8 cellular contexts compared by ENCODE assay signal in genomic region chr3:11774296-11774877, GRCh38.
DNase-seq lines count a peak whose midpoint lies in the region; ATAC-seq and TF ChIP-seq lines count a peak whose summit lies in the region.

No MANE protein-coding gene starts in this region.

- POLR2A ChIA-PET in A673 (lab: Charles Lee; ENCODE audit: low non-redundant PET), result no interaction called here

- CTCF ChIA-PET in A673 (lab: Charles Lee), result no interaction called here

- no peak overlapping the region for H3K27ac ChIP-seq in A673 (ENCODE audit: low read depth, low read length, poor library complexity, severe bottlenecking)
- no peak overlapping the region for H3K27ac ChIP-seq in heart right ventricle
- no peak overlapping the region for H3K27ac ChIP-seq in smooth muscle cell (ENCODE audit: low read depth)

- H3K9me3 ChIP-seq in A673 (ENCODE audit: low read depth, low read length, poor library complexity, severe bottlenecking) (no peaks in the 10 kb centered on the region), heart right ventricle (no peaks in the 10 kb centered on the region), smooth muscle cell (replicated peaks; ENCODE audit: low read depth) (no peaks in the 10 kb centered on the region)

- TF ChIP-seq CTCF in A673 (conservative IDR thresholded peaks at IDR 0.05; ENCODE audit: low read depth, low read length) (peak; percentile 49), heart right ventricle (IDR thresholded peaks at IDR 0.05) (peak in 6 of 9 donors; percentile 26 to 55 (median 32)), smooth muscle cell (IDR thresholded peaks at IDR 0.05; ENCODE audit: borderline replicate concordance, insufficient read depth, poor library complexity, severe bottlenecking) (peak; percentile 36)

- no peak overlapping the region for H3K9ac ChIP-seq in smooth muscle cell (ENCODE audit: low read depth)

- intact Hi-C loops in A673 (cut with micrococcal nuclease; ENCODE audit: unreplicated experiment), result no loop called here
- intact Hi-C loops in heart right ventricle (cut with DNase I), result no loop called here

- H3K4me3 ChIP-seq in A673 (ENCODE audit: low read depth, low read length, poor library complexity, severe bottlenecking) (no peak overlapping the region), heart right ventricle (no peak overlapping the region), smooth muscle cell (no peak overlapping the region)

- no peaks in the 10 kb centered on the region for H3K79me2 ChIP-seq in smooth muscle cell (ENCODE audit: low read depth)

- DNase-seq in A673 (ENCODE audit: low spot score) (peak; percentile 35), HCEC 1CT (peak; percentile 63), SW480 (ENCODE audit: low spot score) (peak; percentile 66), heart right ventricle (no peak), smooth muscle cell (lab: John Stamatoyannopoulos, UW; ENCODE audit: unreplicated experiment) (no peak)
- DNase-seq in stimulated activated CD4-positive, alpha-beta T cell treated with anti-CD3 and anti-CD28 coated beads, Interleukin-4, amount 100 ng/mL, for 1 hour, result no peak

- H3K36me3 ChIP-seq in A673 (ENCODE audit: insufficient read depth, low read length, poor library complexity, severe bottlenecking) (no peaks in the 10 kb centered on the region), heart right ventricle (peaks cover 0 to 13% (median 0%) of the 10 kb centered on the region in 9 donors), smooth muscle cell (ENCODE audit: low read depth) (no peaks in the 10 kb centered on the region)

- H3K4me1 ChIP-seq in A673 (ENCODE audit: insufficient read depth, low read length, poor library complexity, severe bottlenecking) (no peaks in the 10 kb centered on the region), heart right ventricle (peaks cover 0 to 12% (median 8%) of the 10 kb centered on the region in 9 donors), smooth muscle cell (ENCODE audit: low read depth) (peaks cover 6% of the 10 kb centered on the region)

- no peaks in the 10 kb centered on the region for H3K27me3 ChIP-seq in A673 (replicated peaks; ENCODE audit: insufficient read depth, low read depth, low read length, poor library complexity)
- H3K27me3 ChIP-seq in heart right ventricle, result no peaks in the 10 kb centered on the region
- H3K27me3 ChIP-seq in smooth muscle cell (ENCODE audit: low read depth), result no peaks in the 10 kb centered on the region

- H2AFZ ChIP-seq in smooth muscle cell (ENCODE audit: low read depth), result no peak overlapping the region

- H3K4me2 ChIP-seq in smooth muscle cell, result no peak overlapping the region

- ATAC-seq in heart right ventricle, result peak in 4 of 8 donors; percentile 41 to 59 (median 50)
- no peak for ATAC-seq in HG03354 (IDR thresholded peaks at IDR 0.05; ENCODE audit: poor library complexity, severe bottlenecking, unreplicated experiment)
- no peak for ATAC-seq in HG02759 (IDR thresholded peaks at IDR 0.05; ENCODE audit: unreplicated experiment)

- no peaks in the 10 kb centered on the region for H4K20me1 ChIP-seq in smooth muscle cell (ENCODE audit: low read depth)

- H3F3A ChIP-seq in smooth muscle cell (ENCODE audit: low read depth), result no peaks in the 10 kb centered on the region

- 35 to 36% methylated on average over 2 of the region's 2 CpGs for WGBS in heart right ventricle, 2 donors
- 18% methylated on average over 2 of the region's 2 CpGs for WGBS in smooth muscle cell (ENCODE audit: low lambda C conversion rate)

- no TSS peak for BruUV-seq in A673 (replicated peaks; lab: Mats Ljungman, UMichigan)

Comparison
In these comparisons a context has a peak if more than half of its experiments do, and no peak if none do; other contexts are left out.
1. DNase-seq: peak in A673 (single experiment), HCEC 1CT (single experiment) and SW480 (single experiment); none in heart right ventricle (0 of 2), smooth muscle cell (single experiment) and stimulated activated CD4-positive, alpha-beta T cell treated with anti-CD3 and anti-CD28 coated beads, Interleukin-4, amount 100 ng/mL, for 1 hour (single experiment).
2. Peak in every context shown above with its lines, with median percentiles within 50 percentile points of each other: CTCF ChIP-seq.